9 cellular contexts compared by ENCODE assay signal in genomic region chr7:111090834-111091233, GRCh38. TPM values are rescaled to one million over a fixed set of nuclear protein-coding genes. Genes with fewer than 3 reads are reported as not detected.
DNase-seq lines count a peak whose midpoint lies in the region; ATAC-seq and TF ChIP-seq lines count a peak whose summit lies in the region.
"Had no signal": no experiment of that assay in that cellular context is flagged by ENCODE, and none has a peak within 500 bp of the region (broad histone marks: within the 10 kb centered on the region; RNA-seq: fewer than 3 reads in every experiment).

Gene LRRN3 (plus strand): TSS chr7:111091127. CDS start chr7:111122773, 31,646 bp downstream.

- no peak for TF ChIP-seq CTCF in CD8-positive, alpha-beta T cell (IDR thresholded peaks at IDR 0.05)
- TF ChIP-seq CTCF in gastrocnemius medialis (IDR thresholded peaks at IDR 0.05 in 4 of 5, conservative IDR thresholded peaks at IDR 0.05 in 1 of 5): no peak

- H3K4me3 ChIP-seq in CD8-positive, alpha-beta T cell (ENCODE audit: low read depth, low read length): peak within 1 kb of the TSS; percentile 53
- peak within 1 kb of the TSS; percentile 44 to 58 (median 51) for H3K4me3 ChIP-seq in gastrocnemius medialis

- intact Hi-C loops in CD8-positive, alpha-beta T cell (cut with DNase I, micrococcal nuclease): loop anchor here (1.0 to 10.0 kb wide), 7 partner anchors 8 to 696 kb away; partner anchors contain the start of gene IMMP2L (in 1 of the 2)
- intact Hi-C loops in left cardiac atrium (cut with DNase I) (loop anchor here (10.0 kb wide), 4 partner anchors 106 to 1246 kb away; no protein-coding TSS in a partner anchor), gastrocnemius medialis (cut with DNase I; ENCODE audit: low total_unique reads) (loop anchor here (1.0 to 5.0 kb wide), 2 partner anchors 395 to 471 kb away; partner anchors contain the start of gene IMMP2L), posterior vena cava (cut with DNase I) (loop anchor here (10.0 kb wide), 1 partner anchor 644 kb away; no protein-coding TSS in a partner anchor)

- no peaks in the 10 kb centered on the region for H3K9me3 Mint-ChIP-seq in CD8-positive, alpha-beta T cell
- no peaks in the 10 kb centered on the region for H3K9me3 Mint-ChIP-seq in activated naive CD8-positive, alpha-beta T cell treated with anti-CD3 and anti-CD28 coated beads for 36 hours

- H3K9me3 ChIP-seq in CD8-positive, alpha-beta T cell (ENCODE audit: low read length): no peaks in the 10 kb centered on the region
- no peaks in the 10 kb centered on the region for H3K9me3 ChIP-seq in gastrocnemius medialis

- POLR2A ChIA-PET in CD8-positive, alpha-beta T cell (lab: Charles Lee): interaction anchor here (1.0 to 2.3 kb wide), 6 partner anchors 8 to 78 kb away, joined by 3 to 10 read pairs (median 5); no protein-coding TSS in a partner anchor

- CTCF ChIA-PET in CD8-positive, alpha-beta T cell (lab: Charles Lee): interaction anchor here (0.9 to 2.5 kb wide), 7 partner anchors 8 to 717 kb away, joined by 3 to 8 read pairs (median 3); no protein-coding TSS in a partner anchor

- ATAC-seq in CD8-positive, alpha-beta T cell: peak; percentile 75
- ATAC-seq in left cardiac atrium (peak; percentile 97 to 99), gastrocnemius medialis (peak; percentile 92 to 96), GM21723 (IDR thresholded peaks at IDR 0.05; ENCODE audit: unreplicated experiment) (no peak)

- H3K27ac Mint-ChIP-seq in CD8-positive, alpha-beta T cell: peak within 1 kb of the TSS; percentile 94
- peak within 1 kb of the TSS; percentile 91 for H3K27ac Mint-ChIP-seq in activated naive CD8-positive, alpha-beta T cell treated with anti-CD3 and anti-CD28 coated beads for 36 hours

- in situ Hi-C loops in gastrocnemius medialis (cut with MboI; ENCODE audit: low sequenced_read_pairs in 4 of 4): loop anchor here in 3 of 4 donors (5.0 to 25.0 kb wide), 3 partner anchors 394 to 646 kb away; no protein-coding TSS in a partner anchor

- no peaks in the 10 kb centered on the region for H3K27me3 ChIP-seq in CD8-positive, alpha-beta T cell (ENCODE audit: insufficient read depth, low read length)
- no peaks in the 10 kb centered on the region for H3K27me3 ChIP-seq in gastrocnemius medialis

- peak in 5 of 7 experiments; percentile 17 to 74 (median 37) for DNase-seq in CD8-positive, alpha-beta T cell
- DNase-seq in NCI-H345 treated with DMSO at 0.1 percent for 48 hours (lab: John Stamatoyannopoulos, UW; ENCODE audit: unreplicated experiment): peak; percentile 22
- DNase-seq in activated naive CD8-positive, alpha-beta T cell treated with anti-CD3 and anti-CD28 coated beads for 36 hours: peak; percentile 72
- DNase-seq in left cardiac atrium: peak; percentile 59
- peak; percentile 50 to 53 for DNase-seq in gastrocnemius medialis
- no peak for DNase-seq in NOMO-1 (lab: John Stamatoyannopoulos, UW; ENCODE audit: unreplicated experiment in 2 of 2)
- no peak for DNase-seq in posterior vena cava (ENCODE audit: low spot score)

- H3K27ac ChIP-seq in CD8-positive, alpha-beta T cell (ENCODE audit: low read depth, low read length): peak within 1 kb of the TSS; percentile 43
- H3K27ac ChIP-seq in gastrocnemius medialis: peak within 1 kb of the TSS in 1 of 4 donors; percentile 46

- no peaks in the 10 kb centered on the region for H3K27me3 Mint-ChIP-seq in CD8-positive, alpha-beta T cell (ENCODE audit: low read depth)
- H3K27me3 Mint-ChIP-seq in activated naive CD8-positive, alpha-beta T cell treated with anti-CD3 and anti-CD28 coated beads for 36 hours: no peaks in the 10 kb centered on the region

- H3K36me3 Mint-ChIP-seq in CD8-positive, alpha-beta T cell: peaks cover 31% of the 10 kb centered on the region
- peaks cover 41% of the 10 kb centered on the region for H3K36me3 Mint-ChIP-seq in activated naive CD8-positive, alpha-beta T cell treated with anti-CD3 and anti-CD28 coated beads for 36 hours

- TF ChIP-seq POLR2A in gastrocnemius medialis (IDR thresholded peaks at IDR 0.05): peak in 1 of 2 donors; percentile 55

- H3K4me1 Mint-ChIP-seq in CD8-positive, alpha-beta T cell (ENCODE audit: low read depth): peaks cover 41% of the 10 kb centered on the region
- H3K4me1 Mint-ChIP-seq in activated naive CD8-positive, alpha-beta T cell treated with anti-CD3 and anti-CD28 coated beads for 36 hours: peaks cover 48% of the 10 kb centered on the region

- H3K4me1 ChIP-seq in CD8-positive, alpha-beta T cell (ENCODE audit: insufficient read depth, low read length): peaks cover 26% of the 10 kb centered on the region
- H3K4me1 ChIP-seq in gastrocnemius medialis: peaks cover 16 to 37% of the 10 kb centered on the region in 2 donors

- H3K36me3 ChIP-seq in CD8-positive, alpha-beta T cell (ENCODE audit: insufficient read depth, low read length): no peaks in the 10 kb centered on the region
- H3K36me3 ChIP-seq in gastrocnemius medialis: no peaks in the 10 kb centered on the region

- H3K4me3 Mint-ChIP-seq in CD8-positive, alpha-beta T cell: peak within 1 kb of the TSS; percentile 98
- peak within 1 kb of the TSS; percentile 96 for H3K4me3 Mint-ChIP-seq in activated naive CD8-positive, alpha-beta T cell treated with anti-CD3 and anti-CD28 coated beads for 36 hours

RNA-seq across cellular contexts. Expression of gene LRRN3, which starts in this region (rescaled TPM):
- 1 to 10 TPM; 8.4 to 9.0 TPM for total RNA-seq in CD8-positive, alpha-beta T cell
- 10 to 100 TPM; 89.3 to 93.6 TPM for total RNA-seq in activated naive CD8-positive, alpha-beta T cell treated with anti-CD3 and anti-CD28 coated beads for 36 hours
- total RNA-seq in left cardiac atrium: 10 to 100 TPM in 1 of 2 donors, 1 to 10 TPM in 1; 9.9 to 49.9 TPM
- total RNA-seq in gastrocnemius medialis: 10 to 100 TPM in 1 of 4 donors, 1 to 10 TPM in 2, under 1 TPM in 1; 0.42 to 11.7 (median 6.9) TPM
- total RNA-seq in posterior vena cava: 1 to 10 TPM in 1 of 2 donors, under 1 TPM in 1; 0.05 to 1.3 TPM
- total RNA-seq: bronchial epithelial cell had no signal

Comparison
In these comparisons a context has a peak if more than half of its experiments do, and no peak if none do; other contexts are left out.
1. DNase-seq: peak in CD8-positive, alpha-beta T cell (5 of 7), NCI-H345 treated with DMSO at 0.1 percent for 48 hours (single experiment), activated naive CD8-positive, alpha-beta T cell treated with anti-CD3 and anti-CD28 coated beads for 36 hours (single experiment), left cardiac atrium (single experiment) and gastrocnemius medialis (2 of 2); none in NOMO-1 (0 of 2) and posterior vena cava (single experiment).